ENCODE assay signal across 1 cellular context in the genomic region with DNA sequence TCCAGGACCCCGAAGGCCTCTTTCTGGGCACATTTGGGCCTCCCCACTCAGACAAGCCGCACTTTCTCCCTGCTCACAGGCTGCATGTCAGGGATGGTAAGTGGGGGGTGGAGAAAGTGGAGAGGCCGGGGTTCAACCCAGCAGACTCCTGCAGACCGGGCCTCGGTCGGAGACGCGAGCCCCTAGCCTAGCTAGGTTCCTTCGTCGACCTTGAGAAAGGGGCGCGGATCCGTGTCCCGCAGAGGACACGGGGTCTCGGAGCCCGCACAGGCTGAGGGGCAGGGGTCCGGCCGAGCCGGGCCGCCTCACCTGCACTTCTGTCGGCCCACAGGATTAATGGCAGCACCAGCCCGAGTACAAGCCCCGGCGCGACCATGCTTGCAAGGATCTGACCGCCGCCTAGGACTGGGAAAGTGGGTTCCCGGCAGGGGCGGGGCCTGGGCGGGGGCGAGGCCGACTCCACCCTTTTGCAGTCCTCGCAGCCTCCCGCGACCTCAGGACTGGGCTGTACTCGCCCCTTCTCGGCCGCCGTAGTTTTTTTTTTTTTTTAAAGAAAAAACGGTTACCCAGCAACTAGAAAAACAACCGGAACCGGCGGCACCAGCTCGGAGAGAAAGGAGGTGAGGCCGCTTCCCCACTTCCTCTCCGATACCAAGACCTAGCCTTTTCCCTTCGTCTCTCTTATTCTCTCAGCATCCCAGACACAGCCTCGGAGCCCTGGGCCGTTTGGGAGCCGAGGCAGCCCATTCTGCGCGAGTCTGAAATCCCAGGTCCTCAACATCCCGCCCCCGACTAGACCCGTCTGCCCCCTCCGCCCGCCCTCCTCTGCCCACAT.
TF ChIP-seq lines count a peak whose summit lies in the region.

A gene with protein sequence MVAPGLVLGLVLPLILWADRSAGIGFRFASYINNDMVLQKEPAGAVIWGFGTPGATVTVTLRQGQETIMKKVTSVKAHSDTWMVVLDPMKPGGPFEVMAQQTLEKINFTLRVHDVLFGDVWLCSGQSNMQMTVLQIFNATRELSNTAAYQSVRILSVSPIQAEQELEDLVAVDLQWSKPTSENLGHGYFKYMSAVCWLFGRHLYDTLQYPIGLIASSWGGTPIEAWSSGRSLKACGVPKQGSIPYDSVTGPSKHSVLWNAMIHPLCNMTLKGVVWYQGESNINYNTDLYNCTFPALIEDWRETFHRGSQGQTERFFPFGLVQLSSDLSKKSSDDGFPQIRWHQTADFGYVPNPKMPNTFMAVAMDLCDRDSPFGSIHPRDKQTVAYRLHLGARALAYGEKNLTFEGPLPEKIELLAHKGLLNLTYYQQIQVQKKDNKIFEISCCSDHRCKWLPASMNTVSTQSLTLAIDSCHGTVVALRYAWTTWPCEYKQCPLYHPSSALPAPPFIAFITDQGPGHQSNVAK (minus strand): TSS at position 407 of the 835 bp plus-strand sequence. CDS start 31 bp downstream, at position 376.
A gene (plus strand): TSS at position 572 of the 835 bp plus-strand sequence. CDS start 1,361 bp downstream, outside the sequence.

TF ChIP-seq in K562, 482 proteins besides CTCF, POLR2A, EP300 and RAD21 (continued from another document):
- TF ChIP-seq, protein P1, sequence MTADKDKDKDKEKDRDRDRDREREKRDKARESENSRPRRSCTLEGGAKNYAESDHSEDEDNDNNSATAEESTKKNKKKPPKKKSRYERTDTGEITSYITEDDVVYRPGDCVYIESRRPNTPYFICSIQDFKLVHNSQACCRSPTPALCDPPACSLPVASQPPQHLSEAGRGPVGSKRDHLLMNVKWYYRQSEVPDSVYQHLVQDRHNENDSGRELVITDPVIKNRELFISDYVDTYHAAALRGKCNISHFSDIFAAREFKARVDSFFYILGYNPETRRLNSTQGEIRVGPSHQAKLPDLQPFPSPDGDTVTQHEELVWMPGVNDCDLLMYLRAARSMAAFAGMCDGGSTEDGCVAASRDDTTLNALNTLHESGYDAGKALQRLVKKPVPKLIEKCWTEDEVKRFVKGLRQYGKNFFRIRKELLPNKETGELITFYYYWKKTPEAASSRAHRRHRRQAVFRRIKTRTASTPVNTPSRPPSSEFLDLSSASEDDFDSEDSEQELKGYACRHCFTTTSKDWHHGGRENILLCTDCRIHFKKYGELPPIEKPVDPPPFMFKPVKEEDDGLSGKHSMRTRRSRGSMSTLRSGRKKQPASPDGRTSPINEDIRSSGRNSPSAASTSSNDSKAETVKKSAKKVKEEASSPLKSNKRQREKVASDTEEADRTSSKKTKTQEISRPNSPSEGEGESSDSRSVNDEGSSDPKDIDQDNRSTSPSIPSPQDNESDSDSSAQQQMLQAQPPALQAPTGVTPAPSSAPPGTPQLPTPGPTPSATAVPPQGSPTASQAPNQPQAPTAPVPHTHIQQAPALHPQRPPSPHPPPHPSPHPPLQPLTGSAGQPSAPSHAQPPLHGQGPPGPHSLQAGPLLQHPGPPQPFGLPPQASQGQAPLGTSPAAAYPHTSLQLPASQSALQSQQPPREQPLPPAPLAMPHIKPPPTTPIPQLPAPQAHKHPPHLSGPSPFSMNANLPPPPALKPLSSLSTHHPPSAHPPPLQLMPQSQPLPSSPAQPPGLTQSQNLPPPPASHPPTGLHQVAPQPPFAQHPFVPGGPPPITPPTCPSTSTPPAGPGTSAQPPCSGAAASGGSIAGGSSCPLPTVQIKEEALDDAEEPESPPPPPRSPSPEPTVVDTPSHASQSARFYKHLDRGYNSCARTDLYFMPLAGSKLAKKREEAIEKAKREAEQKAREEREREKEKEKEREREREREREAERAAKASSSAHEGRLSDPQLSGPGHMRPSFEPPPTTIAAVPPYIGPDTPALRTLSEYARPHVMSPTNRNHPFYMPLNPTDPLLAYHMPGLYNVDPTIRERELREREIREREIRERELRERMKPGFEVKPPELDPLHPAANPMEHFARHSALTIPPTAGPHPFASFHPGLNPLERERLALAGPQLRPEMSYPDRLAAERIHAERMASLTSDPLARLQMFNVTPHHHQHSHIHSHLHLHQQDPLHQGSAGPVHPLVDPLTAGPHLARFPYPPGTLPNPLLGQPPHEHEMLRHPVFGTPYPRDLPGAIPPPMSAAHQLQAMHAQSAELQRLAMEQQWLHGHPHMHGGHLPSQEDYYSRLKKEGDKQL (CRISPR knock-in tag; IDR thresholded peaks at IDR 0.05; ENCODE audit: borderline replicate concordance): no peak
- TF ChIP-seq, protein P2, sequence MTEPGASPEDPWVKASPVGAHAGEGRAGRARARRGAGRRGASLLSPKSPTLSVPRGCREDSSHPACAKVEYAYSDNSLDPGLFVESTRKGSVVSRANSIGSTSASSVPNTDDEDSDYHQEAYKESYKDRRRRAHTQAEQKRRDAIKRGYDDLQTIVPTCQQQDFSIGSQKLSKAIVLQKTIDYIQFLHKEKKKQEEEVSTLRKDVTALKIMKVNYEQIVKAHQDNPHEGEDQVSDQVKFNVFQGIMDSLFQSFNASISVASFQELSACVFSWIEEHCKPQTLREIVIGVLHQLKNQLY (CRISPR knock-in tag; conservative IDR thresholded peaks at IDR 0.05): no peak
- no peak for TF ChIP-seq RBM22 (IDR thresholded peaks at IDR 0.05; ENCODE audit: low read depth, low read length, poor library complexity, severe bottlenecking)
- TF ChIP-seq CCNT2 (IDR thresholded peaks at IDR 0.05; ENCODE audit: borderline replicate concordance, extremely low read depth, insufficient read length, low read depth, low read length): peak; percentile 49
- TF ChIP-seq SMARCA4 (IDR thresholded peaks at IDR 0.05): no peak
- TF ChIP-seq ASH1L (IDR thresholded peaks at IDR 0.05; ENCODE audit: borderline replicate concordance, low read depth, partially characterized antibody): no peak
- no peak for TF ChIP-seq SREBF2 (CRISPR knock-in tag; IDR thresholded peaks at IDR 0.05)
- TF ChIP-seq KDM5B (IDR thresholded peaks at IDR 0.05; ENCODE audit: insufficient replicate concordance, low read depth, low read length): peak; percentile 78
- no peak for TF ChIP-seq SMAD3 (CRISPR knock-in tag; conservative IDR thresholded peaks at IDR 0.05)
- TF ChIP-seq HDAC1 (IDR thresholded peaks at IDR 0.05): no peak
- peak; percentile 78 for TF ChIP-seq EGR1 (conservative IDR thresholded peaks at IDR 0.05)
- peak; percentile 93 for TF ChIP-seq ZFX (CRISPR knock-in tag; IDR thresholded peaks at IDR 0.05)
- TF ChIP-seq GTF2F1 (IDR thresholded peaks at IDR 0.05; ENCODE audit: low read depth, low read length): no peak
- TF ChIP-seq ZNF23 (CRISPR knock-in tag; IDR thresholded peaks at IDR 0.05): no peak
- no peak for TF ChIP-seq ZNF77 (CRISPR knock-in tag; IDR thresholded peaks at IDR 0.05)
- no peak for TF ChIP-seq KDM4B (IDR thresholded peaks at IDR 0.05; ENCODE audit: borderline replicate concordance in 2 of 2, low read depth in 1 of 2)
- TF ChIP-seq HNRNPLL (IDR thresholded peaks at IDR 0.05; ENCODE audit: low read depth, low read length, poor library complexity, severe bottlenecking): no peak
- no peak for TF ChIP-seq SMAD1 (IDR thresholded peaks at IDR 0.05; ENCODE audit: low read depth, low read length, partially characterized antibody)
- no peak for TF ChIP-seq MTA1 (IDR thresholded peaks at IDR 0.05; ENCODE audit: borderline replicate concordance)
- TF ChIP-seq ESRRA (IDR thresholded peaks at IDR 0.05; ENCODE audit: borderline replicate concordance, low read depth): peak; percentile 70
- TF ChIP-seq, protein P3, sequence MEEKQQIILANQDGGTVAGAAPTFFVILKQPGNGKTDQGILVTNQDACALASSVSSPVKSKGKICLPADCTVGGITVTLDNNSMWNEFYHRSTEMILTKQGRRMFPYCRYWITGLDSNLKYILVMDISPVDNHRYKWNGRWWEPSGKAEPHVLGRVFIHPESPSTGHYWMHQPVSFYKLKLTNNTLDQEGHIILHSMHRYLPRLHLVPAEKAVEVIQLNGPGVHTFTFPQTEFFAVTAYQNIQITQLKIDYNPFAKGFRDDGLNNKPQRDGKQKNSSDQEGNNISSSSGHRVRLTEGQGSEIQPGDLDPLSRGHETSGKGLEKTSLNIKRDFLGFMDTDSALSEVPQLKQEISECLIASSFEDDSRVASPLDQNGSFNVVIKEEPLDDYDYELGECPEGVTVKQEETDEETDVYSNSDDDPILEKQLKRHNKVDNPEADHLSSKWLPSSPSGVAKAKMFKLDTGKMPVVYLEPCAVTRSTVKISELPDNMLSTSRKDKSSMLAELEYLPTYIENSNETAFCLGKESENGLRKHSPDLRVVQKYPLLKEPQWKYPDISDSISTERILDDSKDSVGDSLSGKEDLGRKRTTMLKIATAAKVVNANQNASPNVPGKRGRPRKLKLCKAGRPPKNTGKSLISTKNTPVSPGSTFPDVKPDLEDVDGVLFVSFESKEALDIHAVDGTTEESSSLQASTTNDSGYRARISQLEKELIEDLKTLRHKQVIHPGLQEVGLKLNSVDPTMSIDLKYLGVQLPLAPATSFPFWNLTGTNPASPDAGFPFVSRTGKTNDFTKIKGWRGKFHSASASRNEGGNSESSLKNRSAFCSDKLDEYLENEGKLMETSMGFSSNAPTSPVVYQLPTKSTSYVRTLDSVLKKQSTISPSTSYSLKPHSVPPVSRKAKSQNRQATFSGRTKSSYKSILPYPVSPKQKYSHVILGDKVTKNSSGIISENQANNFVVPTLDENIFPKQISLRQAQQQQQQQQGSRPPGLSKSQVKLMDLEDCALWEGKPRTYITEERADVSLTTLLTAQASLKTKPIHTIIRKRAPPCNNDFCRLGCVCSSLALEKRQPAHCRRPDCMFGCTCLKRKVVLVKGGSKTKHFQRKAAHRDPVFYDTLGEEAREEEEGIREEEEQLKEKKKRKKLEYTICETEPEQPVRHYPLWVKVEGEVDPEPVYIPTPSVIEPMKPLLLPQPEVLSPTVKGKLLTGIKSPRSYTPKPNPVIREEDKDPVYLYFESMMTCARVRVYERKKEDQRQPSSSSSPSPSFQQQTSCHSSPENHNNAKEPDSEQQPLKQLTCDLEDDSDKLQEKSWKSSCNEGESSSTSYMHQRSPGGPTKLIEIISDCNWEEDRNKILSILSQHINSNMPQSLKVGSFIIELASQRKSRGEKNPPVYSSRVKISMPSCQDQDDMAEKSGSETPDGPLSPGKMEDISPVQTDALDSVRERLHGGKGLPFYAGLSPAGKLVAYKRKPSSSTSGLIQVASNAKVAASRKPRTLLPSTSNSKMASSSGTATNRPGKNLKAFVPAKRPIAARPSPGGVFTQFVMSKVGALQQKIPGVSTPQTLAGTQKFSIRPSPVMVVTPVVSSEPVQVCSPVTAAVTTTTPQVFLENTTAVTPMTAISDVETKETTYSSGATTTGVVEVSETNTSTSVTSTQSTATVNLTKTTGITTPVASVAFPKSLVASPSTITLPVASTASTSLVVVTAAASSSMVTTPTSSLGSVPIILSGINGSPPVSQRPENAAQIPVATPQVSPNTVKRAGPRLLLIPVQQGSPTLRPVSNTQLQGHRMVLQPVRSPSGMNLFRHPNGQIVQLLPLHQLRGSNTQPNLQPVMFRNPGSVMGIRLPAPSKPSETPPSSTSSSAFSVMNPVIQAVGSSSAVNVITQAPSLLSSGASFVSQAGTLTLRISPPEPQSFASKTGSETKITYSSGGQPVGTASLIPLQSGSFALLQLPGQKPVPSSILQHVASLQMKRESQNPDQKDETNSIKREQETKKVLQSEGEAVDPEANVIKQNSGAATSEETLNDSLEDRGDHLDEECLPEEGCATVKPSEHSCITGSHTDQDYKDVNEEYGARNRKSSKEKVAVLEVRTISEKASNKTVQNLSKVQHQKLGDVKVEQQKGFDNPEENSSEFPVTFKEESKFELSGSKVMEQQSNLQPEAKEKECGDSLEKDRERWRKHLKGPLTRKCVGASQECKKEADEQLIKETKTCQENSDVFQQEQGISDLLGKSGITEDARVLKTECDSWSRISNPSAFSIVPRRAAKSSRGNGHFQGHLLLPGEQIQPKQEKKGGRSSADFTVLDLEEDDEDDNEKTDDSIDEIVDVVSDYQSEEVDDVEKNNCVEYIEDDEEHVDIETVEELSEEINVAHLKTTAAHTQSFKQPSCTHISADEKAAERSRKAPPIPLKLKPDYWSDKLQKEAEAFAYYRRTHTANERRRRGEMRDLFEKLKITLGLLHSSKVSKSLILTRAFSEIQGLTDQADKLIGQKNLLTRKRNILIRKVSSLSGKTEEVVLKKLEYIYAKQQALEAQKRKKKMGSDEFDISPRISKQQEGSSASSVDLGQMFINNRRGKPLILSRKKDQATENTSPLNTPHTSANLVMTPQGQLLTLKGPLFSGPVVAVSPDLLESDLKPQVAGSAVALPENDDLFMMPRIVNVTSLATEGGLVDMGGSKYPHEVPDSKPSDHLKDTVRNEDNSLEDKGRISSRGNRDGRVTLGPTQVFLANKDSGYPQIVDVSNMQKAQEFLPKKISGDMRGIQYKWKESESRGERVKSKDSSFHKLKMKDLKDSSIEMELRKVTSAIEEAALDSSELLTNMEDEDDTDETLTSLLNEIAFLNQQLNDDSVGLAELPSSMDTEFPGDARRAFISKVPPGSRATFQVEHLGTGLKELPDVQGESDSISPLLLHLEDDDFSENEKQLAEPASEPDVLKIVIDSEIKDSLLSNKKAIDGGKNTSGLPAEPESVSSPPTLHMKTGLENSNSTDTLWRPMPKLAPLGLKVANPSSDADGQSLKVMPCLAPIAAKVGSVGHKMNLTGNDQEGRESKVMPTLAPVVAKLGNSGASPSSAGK (IDR thresholded peaks at IDR 0.05): peak; percentile 64
- peak; percentile 50; the same call in 1 of the 2 replicates for TF ChIP-seq PTBP1 (IDR thresholded peaks at IDR 0.05; ENCODE audit: low read depth, low read length)
- 0 out of 2 replicates have a peak, but pooled peaks have one; percentile 34 for TF ChIP-seq CBX1 (IDR thresholded peaks at IDR 0.05; ENCODE audit: low read depth)
- TF ChIP-seq, protein P4, sequence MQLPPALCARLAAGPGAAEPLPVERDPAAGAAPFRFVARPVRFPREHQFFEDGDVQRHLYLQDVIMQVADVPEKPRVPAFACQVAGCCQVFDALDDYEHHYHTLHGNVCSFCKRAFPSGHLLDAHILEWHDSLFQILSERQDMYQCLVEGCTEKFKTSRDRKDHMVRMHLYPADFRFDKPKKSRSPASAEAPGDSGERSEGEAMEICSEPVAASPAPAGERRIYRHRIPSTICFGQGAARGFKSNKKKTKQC (CRISPR knock-in tag; IDR thresholded peaks at IDR 0.05): 0 out of 2 replicates have a peak, but pooled peaks have one; percentile 52
- peak; percentile 87 for TF ChIP-seq GABPA (tag; conservative IDR thresholded peaks at IDR 0.05; ENCODE audit: low read depth)
- no peak for TF ChIP-seq ZNF41 (CRISPR knock-in tag; conservative IDR thresholded peaks at IDR 0.05)
